In genomic region chr18:26386002-26386401, GRCh38 we compare ENCODE assay signal across 9 cellular contexts.
A peak's percentile ranks its signal among the peaks of the same experiment; 100 is the strongest.
DNase-seq lines count a peak whose midpoint lies in the region; ATAC-seq lines count a peak whose summit lies in the region.
"Had no signal": no experiment of that assay in that cellular context is flagged by ENCODE, and none has a peak within 500 bp of the region (broad histone marks: within the 10 kb centered on the region; RNA-seq: fewer than 3 reads in every experiment).

No MANE protein-coding gene starts in this region.

- H3K36me3 ChIP-seq in skeletal muscle satellite cell (ENCODE audit: insufficient read depth, low read length): no peaks in the 10 kb centered on the region

- intact Hi-C loops in right cardiac atrium (cut with DNase I): loop anchor here in 1 of 4 donors (10.0 kb wide), 1 partner anchor 269 kb away; no protein-coding TSS in a partner anchor

- H3K9ac ChIP-seq in skeletal muscle satellite cell (ENCODE audit: low read depth, low read length): peak overlapping the region; percentile 2

- H3K4me3 ChIP-seq in right cardiac atrium (ENCODE audit: low read length) (no peak overlapping the region), skeletal muscle satellite cell (ENCODE audit: low read length) (no peak overlapping the region)

- ATAC-seq in right cardiac atrium: peak; percentile 96 to 97
- ATAC-seq in HG03097 (IDR thresholded peaks at IDR 0.05; ENCODE audit: low FRiP score, unreplicated experiment): no peak
- ATAC-seq in HG02571 (IDR thresholded peaks at IDR 0.05; ENCODE audit: unreplicated experiment): no peak

- H3K4me1 ChIP-seq in right cardiac atrium (ENCODE audit: control insufficient read depth, insufficient read depth, low read length): peaks cover 2% of the 10 kb centered on the region
- H3K4me1 ChIP-seq in skeletal muscle satellite cell (ENCODE audit: control insufficient read depth, insufficient read depth, low read length): peaks cover 11% of the 10 kb centered on the region

- peak overlapping the region; percentile 52 for H3K4me2 ChIP-seq in skeletal muscle satellite cell (ENCODE audit: low read length)

- DNase-seq in HT-29 (ENCODE audit: low spot score) (peak; percentile 24), astrocyte of the hippocampus (ENCODE audit: low read depth, low spot score) (peak; percentile 52), right cardiac atrium (no peak)
- DNase-seq in stimulated activated CD8-positive, alpha-beta memory T cell treated with anti-CD3 and anti-CD28 coated beads, Interleukin-4, amount 100 ng/mL, for 48 hours: no peak
- no peak for DNase-seq in activated effector memory CD4-positive, alpha-beta T cell treated with anti-CD3 and anti-CD28 coated beads, Interleukin-2, amount 50 U/mL, for 16 hours
- DNase-seq: MM.1S had no signal

- H3K27ac ChIP-seq in right cardiac atrium (ENCODE audit: low read length): no peak overlapping the region

- H3K27me3 ChIP-seq in right cardiac atrium (ENCODE audit: control insufficient read depth, insufficient read depth): no peaks in the 10 kb centered on the region
- H3K27me3 ChIP-seq in skeletal muscle satellite cell (ENCODE audit: control insufficient read depth, insufficient read depth, low read length): no peaks in the 10 kb centered on the region

- H3K9me3 ChIP-seq in right cardiac atrium (ENCODE audit: control insufficient read depth, low read length): no peaks in the 10 kb centered on the region
- no peaks in the 10 kb centered on the region for H3K9me3 ChIP-seq in skeletal muscle satellite cell (replicated peaks; ENCODE audit: low read length)

Comparison
In these comparisons a context has a peak if more than half of its experiments do, and no peak if none do; other contexts are left out.
1. DNase-seq: peak in HT-29 (single experiment) and astrocyte of the hippocampus (single experiment); none in right cardiac atrium (0 of 3), stimulated activated CD8-positive, alpha-beta memory T cell treated with anti-CD3 and anti-CD28 coated beads, Interleukin-4, amount 100 ng/mL, for 48 hours (single experiment) and activated effector memory CD4-positive, alpha-beta T cell treated with anti-CD3 and anti-CD28 coated beads, Interleukin-2, amount 50 U/mL, for 16 hours (single experiment).
2. ATAC-seq: peak in right cardiac atrium (2 of 2); none in HG03097 (single experiment) and HG02571 (single experiment).